In genomic region chr12:86137936-86138335, GRCh38 we compare ENCODE assay signal across 12 cellular contexts.
DNase-seq lines count a peak whose midpoint lies in the region; ATAC-seq and TF ChIP-seq lines count a peak whose summit lies in the region.
"Had no signal": no experiment of that assay in that cellular context is flagged by ENCODE, and none has a peak within 500 bp of the region (broad histone marks: within the 10 kb centered on the region; RNA-seq: fewer than 3 reads in every experiment).

No MANE protein-coding gene starts in this region.

- H3K27ac ChIP-seq in smooth muscle cell (ENCODE audit: low read depth), result no peak overlapping the region
- no peak overlapping the region for H3K27ac ChIP-seq in CD4-positive, alpha-beta memory T cell (ENCODE audit: low read depth, low read length)
- H3K27ac ChIP-seq in naive thymus-derived CD4-positive, alpha-beta T cell (ENCODE audit: low read depth, low read length), result no peak overlapping the region

- CTCF ChIA-PET in WTC11 (lab: Charles Lee), result no interaction called here
- CTCF ChIA-PET in CD4-positive, alpha-beta memory T cell (lab: Charles Lee; ENCODE audit: partially characterized antibody), result no interaction called here
- CTCF ChIA-PET in naive thymus-derived CD4-positive, alpha-beta T cell (lab: Charles Lee), result no interaction called here

- DNase-seq in HCEC 1CT, result peak; percentile 89
- no peak for DNase-seq in WTC11 (ENCODE audit: low spot score)
- DNase-seq in fibroblast of peridontal ligament (ENCODE audit: extremely low read depth), result peak; percentile 76
- no peak for DNase-seq in smooth muscle cell (lab: John Stamatoyannopoulos, UW; ENCODE audit: unreplicated experiment)
- DNase-seq in CD4-positive, alpha-beta memory T cell, result no peak
- no peak for DNase-seq in naive thymus-derived CD4-positive, alpha-beta T cell
- DNase-seq: activated CD4-positive, alpha-beta memory T cell treated with anti-CD3 and anti-CD28 coated beads for 36 hours; CD8-positive, alpha-beta T cell; islet precursor cell; stimulated activated naive CD8-positive, alpha-beta T cell treated with anti-CD3 and anti-CD28 coated beads, Interleukin-15, amount 100 ng/mL, for 72 hours had no signal

- no peak overlapping the region for H2AFZ ChIP-seq in smooth muscle cell (ENCODE audit: low read depth)

- peak overlapping the region; percentile 3; the same call in 1 of the 2 replicates for H3K27ac Mint-ChIP-seq in WTC11
- no peak overlapping the region for H3K27ac Mint-ChIP-seq in CD4-positive, alpha-beta memory T cell
- H3K27ac Mint-ChIP-seq in naive thymus-derived CD4-positive, alpha-beta T cell, result no peak overlapping the region
- H3K27ac Mint-ChIP-seq: activated CD4-positive, alpha-beta memory T cell treated with anti-CD3 and anti-CD28 coated beads for 36 hours; CD8-positive, alpha-beta T cell; stimulated activated naive CD8-positive, alpha-beta T cell treated with anti-CD3 and anti-CD28 coated beads, Interleukin-15, amount 100 ng/mL, for 72 hours; T-helper 1 cell treated with Interleukin-12 subunit alpha and Interleukin-12 subunit beta and Interleukin-4 antibody, amounts not matched to agents 30 μg/mL and 1 μg/mL, for 36 hours had no signal

- no peaks in the 10 kb centered on the region for H3F3A ChIP-seq in smooth muscle cell (ENCODE audit: low read depth)

- H3K9me3 ChIP-seq in smooth muscle cell (replicated peaks; ENCODE audit: low read depth), result no peaks in the 10 kb centered on the region
- H3K9me3 ChIP-seq in CD4-positive, alpha-beta memory T cell (ENCODE audit: control insufficient read depth in 1 of 2, low read length in 2 of 2), result no peaks in the 10 kb centered on the region
- H3K9me3 ChIP-seq in naive thymus-derived CD4-positive, alpha-beta T cell (ENCODE audit: control insufficient read depth in 2 of 3, low read length in 3 of 3), result no peaks in the 10 kb centered on the region

- H3K9ac ChIP-seq in smooth muscle cell (ENCODE audit: low read depth), result no peak overlapping the region

- H3K4me2 ChIP-seq in smooth muscle cell, result peak overlapping the region; percentile 1

- no peaks in the 10 kb centered on the region for H3K4me1 ChIP-seq in smooth muscle cell (ENCODE audit: low read depth)
- H3K4me1 ChIP-seq in CD4-positive, alpha-beta memory T cell (ENCODE audit: insufficient read depth, low read length), result no peaks in the 10 kb centered on the region
- H3K4me1 ChIP-seq in naive thymus-derived CD4-positive, alpha-beta T cell (ENCODE audit: control insufficient read depth in 2 of 2, insufficient read depth in 2 of 2, low read length in 2 of 2), result no peaks in the 10 kb centered on the region

- no peaks in the 10 kb centered on the region for H3K36me3 ChIP-seq in smooth muscle cell (ENCODE audit: low read depth)
- no peaks in the 10 kb centered on the region for H3K36me3 ChIP-seq in CD4-positive, alpha-beta memory T cell (ENCODE audit: insufficient read depth, low read length)
- H3K36me3 ChIP-seq in naive thymus-derived CD4-positive, alpha-beta T cell (ENCODE audit: control insufficient read depth in 2 of 3, insufficient read depth in 3 of 3, low read length in 3 of 3), result no peaks in the 10 kb centered on the region

- H3K4me1 Mint-ChIP-seq in WTC11, result peaks cover 6% of the 10 kb centered on the region
- H3K4me1 Mint-ChIP-seq in CD4-positive, alpha-beta memory T cell, result no peaks in the 10 kb centered on the region
- H3K4me1 Mint-ChIP-seq in naive thymus-derived CD4-positive, alpha-beta T cell, result no peaks in the 10 kb centered on the region
- H3K4me1 Mint-ChIP-seq: stimulated activated naive CD8-positive, alpha-beta T cell treated with anti-CD3 and anti-CD28 coated beads, Interleukin-15, amount 100 ng/mL, for 72 hours had no signal

- POLR2A ChIA-PET in WTC11 (lab: Charles Lee), result no interaction called here
- POLR2A ChIA-PET in CD4-positive, alpha-beta memory T cell (lab: Charles Lee; ENCODE audit: partially characterized antibody), result no interaction called here
- POLR2A ChIA-PET in naive thymus-derived CD4-positive, alpha-beta T cell (lab: Charles Lee), result no interaction called here

- no peak overlapping the region for H3K4me3 ChIP-seq in smooth muscle cell
- H3K4me3 ChIP-seq in CD4-positive, alpha-beta memory T cell (ENCODE audit: low read length in 2 of 2), result no peak overlapping the region
- no peak overlapping the region for H3K4me3 ChIP-seq in naive thymus-derived CD4-positive, alpha-beta T cell (ENCODE audit: low read length)

- intact Hi-C loops in CD4-positive, alpha-beta memory T cell (cut with micrococcal nuclease), result no loop called here
- intact Hi-C loops in naive thymus-derived CD4-positive, alpha-beta T cell (cut with micrococcal nuclease), result no loop called here

- no peak overlapping the region for H3K4me3 Mint-ChIP-seq in WTC11
- H3K4me3 Mint-ChIP-seq in CD4-positive, alpha-beta memory T cell, result no peak overlapping the region
- H3K4me3 Mint-ChIP-seq in naive thymus-derived CD4-positive, alpha-beta T cell, result no peak overlapping the region
- H3K4me3 Mint-ChIP-seq: activated CD4-positive, alpha-beta memory T cell treated with anti-CD3 and anti-CD28 coated beads for 36 hours; CD8-positive, alpha-beta T cell; stimulated activated naive CD8-positive, alpha-beta T cell treated with anti-CD3 and anti-CD28 coated beads, Interleukin-15, amount 100 ng/mL, for 72 hours; T-helper 1 cell treated with Interleukin-12 subunit alpha and Interleukin-12 subunit beta and Interleukin-4 antibody, amounts not matched to agents 30 μg/mL and 1 μg/mL, for 36 hours had no signal

- no peaks in the 10 kb centered on the region for H3K27me3 ChIP-seq in smooth muscle cell (ENCODE audit: low read depth)
- H3K27me3 ChIP-seq in CD4-positive, alpha-beta memory T cell (ENCODE audit: insufficient read depth, low read length), result no peaks in the 10 kb centered on the region
- no peaks in the 10 kb centered on the region for H3K27me3 ChIP-seq in naive thymus-derived CD4-positive, alpha-beta T cell (ENCODE audit: control insufficient read depth in 2 of 2, insufficient read depth in 2 of 2, low read length in 2 of 2)

- no peaks in the 10 kb centered on the region for H3K27me3 Mint-ChIP-seq in WTC11 (ENCODE audit: low read depth)
- H3K27me3 Mint-ChIP-seq in CD4-positive, alpha-beta memory T cell, result no peaks in the 10 kb centered on the region
- no peaks in the 10 kb centered on the region for H3K27me3 Mint-ChIP-seq in naive thymus-derived CD4-positive, alpha-beta T cell
- H3K27me3 Mint-ChIP-seq: activated CD4-positive, alpha-beta memory T cell treated with anti-CD3 and anti-CD28 coated beads for 36 hours; stimulated activated naive CD8-positive, alpha-beta T cell treated with anti-CD3 and anti-CD28 coated beads, Interleukin-15, amount 100 ng/mL, for 72 hours had no signal

- ATAC-seq in WTC11 (no peak), HG03045 (IDR thresholded peaks at IDR 0.05; ENCODE audit: unreplicated experiment) (no peak)
- no peak for ATAC-seq in naive thymus-derived CD4-positive, alpha-beta T cell
- ATAC-seq: CD8-positive, alpha-beta T cell; stimulated activated naive CD8-positive, alpha-beta T cell treated with anti-CD3 and anti-CD28 coated beads, Interleukin-15, amount 100 ng/mL, for 72 hours had no signal

- TF ChIP-seq CTCF in WTC11 (IDR thresholded peaks at IDR 0.05) (no peak), smooth muscle cell (IDR thresholded peaks at IDR 0.05; ENCODE audit: borderline replicate concordance, insufficient read depth, poor library complexity, severe bottlenecking) (no peak)

- no peaks in the 10 kb centered on the region for H3K79me2 ChIP-seq in smooth muscle cell (ENCODE audit: low read depth)

- no peaks in the 10 kb centered on the region for H3K9me3 Mint-ChIP-seq in WTC11
- peaks cover 0 to 12% (median 4%) of the 10 kb centered on the region in 8 donors for H3K9me3 Mint-ChIP-seq in CD4-positive, alpha-beta memory T cell
- peaks cover 0 to 9% (median 2%) of the 10 kb centered on the region in 11 donors for H3K9me3 Mint-ChIP-seq in naive thymus-derived CD4-positive, alpha-beta T cell
- H3K9me3 Mint-ChIP-seq: T-helper 1 cell treated with Interleukin-12 subunit alpha and Interleukin-12 subunit beta and Interleukin-4 antibody, amounts not matched to agents 30 μg/mL and 1 μg/mL, for 36 hours had no signal

- H3K36me3 Mint-ChIP-seq in WTC11, result no peaks in the 10 kb centered on the region
- no peaks in the 10 kb centered on the region for H3K36me3 Mint-ChIP-seq in CD4-positive, alpha-beta memory T cell
- no peaks in the 10 kb centered on the region for H3K36me3 Mint-ChIP-seq in naive thymus-derived CD4-positive, alpha-beta T cell
- H3K36me3 Mint-ChIP-seq: activated CD4-positive, alpha-beta memory T cell treated with anti-CD3 and anti-CD28 coated beads for 36 hours; CD8-positive, alpha-beta T cell had no signal

- WGBS in smooth muscle cell (ENCODE audit: low lambda C conversion rate), result 38% methylated on average over 2 of the region's 2 CpGs

- no peaks in the 10 kb centered on the region for H4K20me1 ChIP-seq in smooth muscle cell (ENCODE audit: low read depth)

TF ChIP-seq in WTC11, 78 proteins besides CTCF, POLR2A, EP300 and RAD21 (continues in another document):
- TF ChIP-seq ZNF532 (CRISPR knock-in tag; IDR thresholded peaks at IDR 0.05; ENCODE audit: borderline replicate concordance), result no peak

Comparison
In these comparisons a context has a peak if more than half of its experiments do, and no peak if none do; other contexts are left out.
1. DNase-seq: peak in HCEC 1CT (single experiment) and fibroblast of peridontal ligament (single experiment); none in WTC11 (single experiment), smooth muscle cell (single experiment), CD4-positive, alpha-beta memory T cell (0 of 5) and naive thymus-derived CD4-positive, alpha-beta T cell (0 of 9).